ENCODE assay signal across 24 cellular contexts in the genomic region with DNA sequence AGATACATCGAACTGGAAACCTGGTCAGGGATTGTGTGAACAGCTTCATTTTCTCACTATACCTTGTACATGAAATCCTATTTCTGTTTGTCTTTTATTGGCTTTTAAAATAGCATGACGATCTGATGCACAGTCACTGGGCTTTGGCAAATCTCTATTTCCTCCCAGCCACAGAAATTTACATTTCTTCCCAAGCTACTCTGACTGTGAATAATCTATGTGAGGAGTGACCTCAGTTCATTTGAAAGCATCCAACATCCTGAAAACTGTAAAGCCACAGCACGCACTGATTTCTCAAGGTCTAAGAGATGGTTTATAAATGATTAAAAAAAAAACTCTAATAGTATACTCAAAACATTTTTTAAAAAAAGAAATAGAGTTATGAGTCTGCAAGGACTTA.
"Had no signal": no experiment of that assay in that cellular context is flagged by ENCODE, and none has a peak within 500 bp of the region (broad histone marks: within the 10 kb centered on the region; RNA-seq: fewer than 3 reads in every experiment).

No MANE protein-coding gene starts in this region.

- H3K4me1 Mint-ChIP-seq: activated naive CD8-positive, alpha-beta T cell treated with anti-CD3 and anti-CD28 coated beads, Interleukin-2, amount 10 ng/mL, durations not matched to agents 7 days and 5 days; immature natural killer cell; natural killer cell had no signal

- ATAC-seq: left colon, natural killer cell had no signal

- H3K4me3 Mint-ChIP-seq: activated naive CD4-positive, alpha-beta T cell treated with anti-CD3 and anti-CD28 coated beads for 36 hours; activated naive CD8-positive, alpha-beta T cell treated with anti-CD3 and anti-CD28 coated beads, Interleukin-2, amount 10 ng/mL, durations not matched to agents 7 days and 5 days; activated T-helper 1 cell treated with anti-CD3 and anti-CD28 coated beads, Interleukin-12 subunit alpha, Interleukin-12 subunit beta, Interleukin-2, Interleukin-4 antibody, amounts not matched to agents 30 ng/mL and 10 ng/mL and 1 ng/mL, durations not matched to agents 14 hours and 24 hours and 36 hours; endodermal cell; immature natural killer cell; natural killer cell had no signal

- H3K27ac ChIP-seq: esophagus muscularis mucosa, right atrium auricular region, tibial nerve had no signal

- H3K27ac Mint-ChIP-seq: activated naive CD4-positive, alpha-beta T cell treated with anti-CD3 and anti-CD28 coated beads for 36 hours; activated naive CD8-positive, alpha-beta T cell treated with anti-CD3 and anti-CD28 coated beads, Interleukin-2, amount 10 ng/mL, durations not matched to agents 7 days and 5 days; activated T-helper 1 cell treated with anti-CD3 and anti-CD28 coated beads, Interleukin-12 subunit alpha, Interleukin-12 subunit beta, Interleukin-2, Interleukin-4 antibody, amounts not matched to agents 30 ng/mL and 10 ng/mL and 1 ng/mL, durations not matched to agents 14 hours and 24 hours and 36 hours; endodermal cell; immature natural killer cell; natural killer cell had no signal

- H3K9me3 Mint-ChIP-seq: activated naive CD4-positive, alpha-beta T cell treated with anti-CD3 and anti-CD28 coated beads for 36 hours; activated naive CD8-positive, alpha-beta T cell treated with anti-CD3 and anti-CD28 coated beads, Interleukin-2, amount 10 ng/mL, durations not matched to agents 7 days and 5 days; activated T-helper 1 cell treated with anti-CD3 and anti-CD28 coated beads, Interleukin-12 subunit alpha, Interleukin-12 subunit beta, Interleukin-2, Interleukin-4 antibody, amounts not matched to agents 30 ng/mL and 10 ng/mL and 1 ng/mL, durations not matched to agents 14 hours and 24 hours and 36 hours; endodermal cell had no signal

- H3K4me1 ChIP-seq: right atrium auricular region had no signal

- H3K36me3 ChIP-seq: esophagus muscularis mucosa, right atrium auricular region, tibial nerve had no signal

- H3K27me3 Mint-ChIP-seq: activated naive CD8-positive, alpha-beta T cell treated with anti-CD3 and anti-CD28 coated beads, Interleukin-2, amount 10 ng/mL, durations not matched to agents 7 days and 5 days had no signal

- H3K36me3 Mint-ChIP-seq: activated naive CD8-positive, alpha-beta T cell treated with anti-CD3 and anti-CD28 coated beads, Interleukin-2, amount 10 ng/mL, durations not matched to agents 7 days and 5 days; immature natural killer cell; natural killer cell had no signal

- FAIRE-seq: kidney had no signal

- DNase-seq: activated CD4-positive, alpha-beta T cell treated with anti-CD3 and anti-CD28 coated beads for 48 hours; activated CD4-positive, alpha-beta T cell treated with anti-CD3 and anti-CD28 coated beads, Interleukin-2, amount 50 U/mL, for 48 hours; activated CD8-positive, alpha-beta memory T cell treated with anti-CD3 and anti-CD28 coated beads, Interleukin-2, amount 50 U/mL, for 4 hours; activated effector memory CD4-positive, alpha-beta T cell treated with anti-CD3 and anti-CD28 coated beads, Interleukin-2, amount 50 U/mL, for 16 hours; activated naive CD4-positive, alpha-beta T cell treated with anti-CD3 and anti-CD28 coated beads for 36 hours; activated naive CD8-positive, alpha-beta T cell treated with anti-CD3 and anti-CD28 coated beads, Interleukin-2, amount 10 ng/mL, durations not matched to agents 7 days and 5 days; activated T-cell treated with anti-CD3 and anti-CD28 coated beads, Interleukin-2, amount 50 U/mL, for 1 hour; amniotic stem cell; caudate nucleus; endodermal cell; foreskin fibroblast; head of caudate nucleus; hypothalamus; immature natural killer cell; kidney; left colon; natural killer cell; stimulated activated CD4-positive, alpha-beta T cell treated with anti-CD3 and anti-CD28 coated beads, Interleukin-15, amount 100 ng/mL, for 24 hours; stimulated activated CD4-positive, alpha-beta T cell treated with anti-CD3 and anti-CD28 coated beads, Interleukin-2, amount 100 ng/mL, for 24 hours; stimulated activated naive CD4-positive, alpha-beta T cell treated with Interleukin-2 at 50 U/mL for 16 hours had no signal

- H3K9me3 ChIP-seq: esophagus muscularis mucosa, right atrium auricular region, tibial nerve had no signal

- H3K27me3 ChIP-seq: esophagus muscularis mucosa, right atrium auricular region, tibial nerve had no signal

- H3K4me3 ChIP-seq: esophagus muscularis mucosa, right atrium auricular region, tibial nerve had no signal
